ENCODE assay signal across 8 cellular contexts in genomic region chr7:2399848-2400587, GRCh38. TPM values are rescaled to one million over a fixed set of nuclear protein-coding genes. Genes with fewer than 3 reads are reported as not detected.
DNase-seq lines count a peak whose midpoint lies in the region; ATAC-seq lines count a peak whose summit lies in the region.

No MANE protein-coding gene starts in this region.

- H3K4me1 Mint-ChIP-seq in activated CD8-positive, alpha-beta memory T cell treated with anti-CD3 and anti-CD28 coated beads, Interleukin-2, amount 10 ng/mL, durations not matched to agents 7 days and 5 days, result peaks cover 39% of the 10 kb centered on the region

- ATAC-seq in activated CD8-positive, alpha-beta memory T cell treated with anti-CD3 and anti-CD28 coated beads, Interleukin-2, amount 10 ng/mL, durations not matched to agents 7 days and 5 days, result peak; percentile 17
- ATAC-seq in left ventricle myocardium superior, result peak; percentile 6

- H3K27me3 ChIP-seq in rectal smooth muscle tissue (ENCODE audit: control insufficient read depth, insufficient read depth, low read length) (no peaks in the 10 kb centered on the region), H7 (ENCODE audit: control insufficient read depth, insufficient read depth, low read length) (no peaks in the 10 kb centered on the region)

- no peak overlapping the region for H3K4me3 ChIP-seq in rectal smooth muscle tissue (ENCODE audit: low read length)
- H3K4me3 ChIP-seq in H7 (ENCODE audit: insufficient read depth, low read depth, low read length), result no peak overlapping the region

- H3K9ac ChIP-seq in rectal smooth muscle tissue (ENCODE audit: low read length), result no peak overlapping the region

- H3K9me3 Mint-ChIP-seq in activated CD8-positive, alpha-beta memory T cell treated with anti-CD3 and anti-CD28 coated beads, Interleukin-2, amount 10 ng/mL, durations not matched to agents 7 days and 5 days (ENCODE audit: low read depth), result no peaks in the 10 kb centered on the region

- peaks cover 10% of the 10 kb centered on the region for H3K36me3 Mint-ChIP-seq in activated CD8-positive, alpha-beta memory T cell treated with anti-CD3 and anti-CD28 coated beads, Interleukin-2, amount 10 ng/mL, durations not matched to agents 7 days and 5 days

- intact Hi-C loops in left ventricle myocardium superior (cut with micrococcal nuclease), result no loop called here

- H3K27ac Mint-ChIP-seq in activated CD8-positive, alpha-beta memory T cell treated with anti-CD3 and anti-CD28 coated beads, Interleukin-2, amount 10 ng/mL, durations not matched to agents 7 days and 5 days, result peak overlapping the region; percentile 73

- peak overlapping the region; percentile 72 for H3K27ac ChIP-seq in rectal smooth muscle tissue (ENCODE audit: low read depth, low read length)

- peak overlapping the region; percentile 34 for H3K4me3 Mint-ChIP-seq in activated CD8-positive, alpha-beta memory T cell treated with anti-CD3 and anti-CD28 coated beads, Interleukin-2, amount 10 ng/mL, durations not matched to agents 7 days and 5 days

- DNase-seq in activated CD8-positive, alpha-beta memory T cell treated with anti-CD3 and anti-CD28 coated beads, Interleukin-2, amount 10 ng/mL, durations not matched to agents 7 days and 5 days, result peak; percentile 83
- no peak for DNase-seq in activated CD8-positive, alpha-beta memory T cell treated with anti-CD3 and anti-CD28 coated beads, Interleukin-2, amount 50 U/mL, for 4 hours
- DNase-seq in NCI-H2196 (lab: John Stamatoyannopoulos, UW; ENCODE audit: unreplicated experiment), result peak; percentile 83
- peak; percentile 98 for DNase-seq in amniotic epithelial cell (ENCODE audit: low read depth)
- DNase-seq in left ventricle myocardium superior, result peak; percentile 74
- DNase-seq in H7, result no peak
- DNase-seq in middle frontal gyrus (ENCODE audit: extremely low spot score, low spot score), result no peak

- H3K36me3 ChIP-seq in rectal smooth muscle tissue (ENCODE audit: control insufficient read depth, insufficient read depth, low read length) (no peaks in the 10 kb centered on the region), H7 (replicated peaks; ENCODE audit: control insufficient read depth, insufficient read depth, low read length) (no peaks in the 10 kb centered on the region)

- CTCF ChIA-PET in activated CD8-positive, alpha-beta memory T cell treated with anti-CD3 and anti-CD28 coated beads, Interleukin-2, amount 10 ng/mL, durations not matched to agents 7 days and 5 days (lab: Charles Lee), result interaction anchor here (1.0 to 2.0 kb wide), 8 partner anchors 11 to 310 kb away, joined by 3 to 7 read pairs (median 4); no protein-coding TSS in a partner anchor

- H3K4me1 ChIP-seq in rectal smooth muscle tissue (ENCODE audit: control insufficient read depth, insufficient read depth, low read length), result peaks cover 9% of the 10 kb centered on the region

- no peaks in the 10 kb centered on the region for H3K27me3 Mint-ChIP-seq in activated CD8-positive, alpha-beta memory T cell treated with anti-CD3 and anti-CD28 coated beads, Interleukin-2, amount 10 ng/mL, durations not matched to agents 7 days and 5 days

RNA-seq across cellular contexts. Expression of gene CHST12, which starts 3.4 kb away (rescaled TPM):
- 100 to 1,000 TPM in 1 of 2 experiments, 10 to 100 TPM in 1; 70.8 to 103 TPM for total RNA-seq in activated CD8-positive, alpha-beta memory T cell treated with anti-CD3 and anti-CD28 coated beads, Interleukin-2, amount 10 ng/mL, durations not matched to agents 7 days and 5 days
- total RNA-seq in left ventricle myocardium superior, result 15.1 TPM
- 10.3 and 11.4 TPM in 2 replicates for total RNA-seq in H7 (2014; rRNA removed; shearing (Covaris generic))

RNA-seq across cellular contexts. Expression of gene EIF3B, which starts 45.4 kb away (rescaled TPM):
- total RNA-seq in activated CD8-positive, alpha-beta memory T cell treated with anti-CD3 and anti-CD28 coated beads, Interleukin-2, amount 10 ng/mL, durations not matched to agents 7 days and 5 days, result 100 to 1,000 TPM; 170 to 204 TPM
- 79.0 TPM for total RNA-seq in left ventricle myocardium superior
- 314 and 319 TPM in 2 replicates for total RNA-seq in H7 (2014; rRNA removed; shearing (Covaris generic))

Comparison
In these comparisons a context has a peak if more than half of its experiments do, and no peak if none do; other contexts are left out.
1. DNase-seq: peak in activated CD8-positive, alpha-beta memory T cell treated with anti-CD3 and anti-CD28 coated beads, Interleukin-2, amount 10 ng/mL, durations not matched to agents 7 days and 5 days (single experiment), NCI-H2196 (single experiment), amniotic epithelial cell (single experiment) and left ventricle myocardium superior (single experiment); none in activated CD8-positive, alpha-beta memory T cell treated with anti-CD3 and anti-CD28 coated beads, Interleukin-2, amount 50 U/mL, for 4 hours (single experiment), H7 (single experiment) and middle frontal gyrus (single experiment).